In the genomic region with DNA sequence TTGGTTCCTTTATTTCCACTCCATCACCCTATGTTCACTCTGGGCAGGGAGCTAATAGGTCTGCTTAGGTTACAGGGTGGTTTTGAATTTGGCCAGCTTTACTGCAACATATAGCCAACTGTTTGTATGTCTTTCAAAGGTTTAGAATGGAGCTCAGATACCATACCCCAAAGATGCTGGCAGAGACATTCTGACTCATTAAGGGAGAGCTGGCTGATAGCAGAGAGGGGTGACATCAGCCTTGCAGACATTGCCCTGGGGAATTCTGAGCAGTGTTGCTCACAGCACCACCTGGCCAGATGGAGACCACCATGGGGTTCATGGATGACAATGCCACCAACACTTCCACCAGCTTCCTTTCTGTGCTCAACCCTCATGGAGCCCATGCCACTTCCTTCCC, we compare ENCODE assay signal across 1 cellular context.
TF ChIP-seq lines count a peak whose summit lies in the region.

No MANE protein-coding gene starts in this region.

TF ChIP-seq in K562, 482 proteins besides CTCF, POLR2A, EP300 and RAD21 (continued from another document):
- peak; percentile 72 for TF ChIP-seq ZBTB17 (CRISPR knock-in tag; IDR thresholded peaks at IDR 0.05)
- TF ChIP-seq ZNF79 (CRISPR knock-in tag; IDR thresholded peaks at IDR 0.05; ENCODE audit: low read depth): no peak
- TF ChIP-seq ZNF764 (CRISPR knock-in tag; IDR thresholded peaks at IDR 0.05; ENCODE audit: low read depth): no peak
- peak; percentile 63; the same call in 1 of the 2 replicates for TF ChIP-seq JUND (IDR thresholded peaks at IDR 0.05; ENCODE audit: borderline replicate concordance, low read depth, low read length)
- peak; percentile 37; the same call in 1 of the 3 replicates for TF ChIP-seq JUND (tag; IDR thresholded peaks at IDR 0.05; ENCODE audit: borderline replicate concordance, low read depth, low read length)
- peak; percentile 74; the same call in 1 of the 2 replicates for TF ChIP-seq JUN (IDR thresholded peaks at IDR 0.05; ENCODE audit: borderline replicate concordance, low read depth, low read length)
- TF ChIP-seq JUN (CRISPR knock-in tag; IDR thresholded peaks at IDR 0.05; ENCODE audit: borderline replicate concordance): no peak
- TF ChIP-seq ZZZ3 (IDR thresholded peaks at IDR 0.05): no peak
- TF ChIP-seq, protein P1, sequence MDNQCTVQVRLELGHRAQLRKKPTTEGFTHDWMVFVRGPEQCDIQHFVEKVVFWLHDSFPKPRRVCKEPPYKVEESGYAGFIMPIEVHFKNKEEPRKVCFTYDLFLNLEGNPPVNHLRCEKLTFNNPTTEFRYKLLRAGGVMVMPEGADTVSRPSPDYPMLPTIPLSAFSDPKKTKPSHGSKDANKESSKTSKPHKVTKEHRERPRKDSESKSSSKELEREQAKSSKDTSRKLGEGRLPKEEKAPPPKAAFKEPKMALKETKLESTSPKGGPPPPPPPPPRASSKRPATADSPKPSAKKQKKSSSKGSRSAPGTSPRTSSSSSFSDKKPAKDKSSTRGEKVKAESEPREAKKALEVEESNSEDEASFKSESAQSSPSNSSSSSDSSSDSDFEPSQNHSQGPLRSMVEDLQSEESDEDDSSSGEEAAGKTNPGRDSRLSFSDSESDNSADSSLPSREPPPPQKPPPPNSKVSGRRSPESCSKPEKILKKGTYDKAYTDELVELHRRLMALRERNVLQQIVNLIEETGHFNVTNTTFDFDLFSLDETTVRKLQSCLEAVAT (IDR thresholded peaks at IDR 0.05): peak in 1 of 2 experiments; percentile 95; a peak in 2 of 4 replicates
- no peak for TF ChIP-seq HEY1 (CRISPR knock-in tag; IDR thresholded peaks at IDR 0.05; ENCODE audit: borderline replicate concordance)
- TF ChIP-seq BMI1 (IDR thresholded peaks at IDR 0.05; ENCODE audit: low read length): no peak
